ENCODE assay signal across 9 cellular contexts in the genomic region with DNA sequence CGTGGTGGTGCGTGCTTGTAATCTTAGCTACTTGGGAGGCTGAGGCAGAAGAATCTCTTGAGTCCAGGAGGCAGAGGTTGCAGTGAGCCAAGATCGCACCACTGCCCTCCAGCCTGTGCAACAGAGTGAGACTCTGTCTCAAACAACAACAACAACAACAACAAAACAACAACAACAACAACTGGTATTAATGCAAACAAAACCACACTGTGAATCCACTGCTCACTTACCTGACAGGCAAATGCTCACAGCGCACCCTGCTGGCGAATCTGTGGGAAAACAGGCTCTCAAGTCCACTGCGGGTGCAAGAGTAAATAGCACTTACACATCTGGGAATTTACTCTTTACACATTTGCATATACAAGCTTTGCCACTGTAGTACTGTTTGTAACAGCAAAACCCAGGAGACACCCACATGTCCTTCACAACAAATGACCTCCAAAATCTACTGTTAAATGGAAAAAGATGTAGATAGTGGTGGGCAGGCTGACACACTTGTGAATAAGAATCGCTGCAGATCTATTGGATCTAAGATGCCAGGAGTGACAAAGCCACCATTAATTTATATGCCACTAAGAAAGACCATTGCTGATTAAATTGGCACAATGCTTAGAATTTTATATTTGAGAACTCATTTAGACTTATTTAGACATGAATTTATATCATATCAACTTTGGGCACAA. TPM values are rescaled to one million over a fixed set of nuclear protein-coding genes. Genes with fewer than 3 reads are reported as not detected.
DNase-seq lines count a peak whose midpoint lies in the region; ATAC-seq and TF ChIP-seq lines count a peak whose summit lies in the region.
"Had no signal": no experiment of that assay in that cellular context is flagged by ENCODE, and none has a peak within 500 bp of the region (broad histone marks: within the 10 kb centered on the region; RNA-seq: fewer than 3 reads in every experiment).

No MANE protein-coding gene starts in this region.

- peaks cover 35% of the 10 kb centered on the region for H3K4me1 Mint-ChIP-seq in activated CD8-positive, alpha-beta T cell treated with anti-CD3 and anti-CD28 coated beads for 36 hours (ENCODE audit: low read depth)

- intact Hi-C loops in activated CD8-positive, alpha-beta T cell treated with anti-CD3 and anti-CD28 coated beads for 36 hours (cut with micrococcal nuclease), result loop anchor here (1.0 kb wide), 1 partner anchor 124 kb away; no protein-coding TSS in a partner anchor

- ATAC-seq in HG03342 (IDR thresholded peaks at IDR 0.05; ENCODE audit: unreplicated experiment), result peak; percentile 44
- peak; percentile 29 for ATAC-seq in activated CD8-positive, alpha-beta T cell treated with anti-CD3 and anti-CD28 coated beads for 36 hours

- POLR2A ChIA-PET in activated CD8-positive, alpha-beta T cell treated with anti-CD3 and anti-CD28 coated beads for 36 hours (lab: Charles Lee), result interaction anchor here (0.7 to 1.7 kb wide), 2 partner anchors 29 to 79 kb away, joined by 3 to 5 read pairs; no protein-coding TSS in a partner anchor

- H3K27me3 Mint-ChIP-seq in activated CD8-positive, alpha-beta T cell treated with anti-CD3 and anti-CD28 coated beads for 36 hours, result no peaks in the 10 kb centered on the region

- H3K27ac Mint-ChIP-seq in activated CD8-positive, alpha-beta T cell treated with anti-CD3 and anti-CD28 coated beads for 36 hours, result no peak overlapping the region
- H3K27ac Mint-ChIP-seq: T-helper 1 cell treated with Interleukin-12 subunit alpha and Interleukin-12 subunit beta and Interleukin-4 antibody, amounts not matched to agents 30 μg/mL and 1 μg/mL, for 36 hours had no signal

- peak; percentile 89 for TF ChIP-seq CTCF in activated CD8-positive, alpha-beta T cell treated with anti-CD3 and anti-CD28 coated beads for 36 hours (IDR thresholded peaks at IDR 0.05)

- DNase-seq in COR-L47 (lab: John Stamatoyannopoulos, UW), result peak; percentile 29
- peak; percentile 46 for DNase-seq in NCI-H82 treated with DMSO at 0.1 percent for 48 hours (lab: John Stamatoyannopoulos, UW; ENCODE audit: unreplicated experiment)
- peak; percentile 84 for DNase-seq in activated CD8-positive, alpha-beta T cell treated with anti-CD3 and anti-CD28 coated beads for 36 hours
- DNase-seq in effector CD8-positive, alpha-beta T cell (lab: John Stamatoyannopoulos, UW), result peak; percentile 65
- peak; percentile 85 for DNase-seq in medulla oblongata (ENCODE audit: extremely low spot score)
- DNase-seq in stimulated activated CD8-positive, alpha-beta memory T cell treated with anti-CD3 and anti-CD28 coated beads, Interleukin-15, amount 100 ng/mL, for 24 hours (ENCODE audit: low read depth), result peak; percentile 47
- no peak for DNase-seq in OCI-M2 (lab: John Stamatoyannopoulos, UW; ENCODE audit: unreplicated experiment)

- H3K4me3 Mint-ChIP-seq in activated CD8-positive, alpha-beta T cell treated with anti-CD3 and anti-CD28 coated beads for 36 hours, result no peak overlapping the region
- H3K4me3 Mint-ChIP-seq: T-helper 1 cell treated with Interleukin-12 subunit alpha and Interleukin-12 subunit beta and Interleukin-4 antibody, amounts not matched to agents 30 μg/mL and 1 μg/mL, for 36 hours had no signal

- CTCF ChIA-PET in activated CD8-positive, alpha-beta T cell treated with anti-CD3 and anti-CD28 coated beads for 36 hours (lab: Charles Lee), result interaction anchor here (0.6 to 3.4 kb wide), 28 partner anchors 8 to 340 kb away, joined by 3 to 36 read pairs (median 5); partner anchors contain the start of genes NSFL1C, RAD21L1 and SDCBP2

- H3K36me3 Mint-ChIP-seq in activated CD8-positive, alpha-beta T cell treated with anti-CD3 and anti-CD28 coated beads for 36 hours (ENCODE audit: low read depth), result peaks cover 7% of the 10 kb centered on the region

- no peaks in the 10 kb centered on the region for H3K9me3 Mint-ChIP-seq in activated CD8-positive, alpha-beta T cell treated with anti-CD3 and anti-CD28 coated beads for 36 hours
- H3K9me3 Mint-ChIP-seq: T-helper 1 cell treated with Interleukin-12 subunit alpha and Interleukin-12 subunit beta and Interleukin-4 antibody, amounts not matched to agents 30 μg/mL and 1 μg/mL, for 36 hours had no signal

RNA-seq across cellular contexts. Expression of gene NSFL1C, which starts 29.3 kb away (rescaled TPM):
- 10 to 100 TPM; 67.2 to 67.9 TPM for total RNA-seq in activated CD8-positive, alpha-beta T cell treated with anti-CD3 and anti-CD28 coated beads for 36 hours

RNA-seq across cellular contexts. Expression of gene FKBP1A, which starts 44.5 kb away (rescaled TPM):
- total RNA-seq in activated CD8-positive, alpha-beta T cell treated with anti-CD3 and anti-CD28 coated beads for 36 hours, result 100 to 1,000 TPM; 259 to 282 TPM

RNA-seq across cellular contexts. Expression of gene SIRPB2, which starts 53.9 kb away (rescaled TPM):
- total RNA-seq in activated CD8-positive, alpha-beta T cell treated with anti-CD3 and anti-CD28 coated beads for 36 hours, result not detected
